Comparison of ENCODE assay signal across 16 cellular contexts in genomic region chr1:66168919-66169725, GRCh38.
DNase-seq lines count a peak whose midpoint lies in the region; ATAC-seq, FAIRE-seq and TF ChIP-seq lines count a peak whose summit lies in the region.
"Had no signal": no experiment of that assay in that cellular context is flagged by ENCODE, and none has a peak within 500 bp of the region (broad histone marks: within the 10 kb centered on the region; RNA-seq: fewer than 3 reads in every experiment).

No MANE protein-coding gene starts in this region.

- H3K4me1 Mint-ChIP-seq in CD4-positive, CD25-positive, alpha-beta regulatory T cell = peaks cover 0 to 11% (median 9%) of the 10 kb centered on the region in 4 donors

- H3K27me3 ChIP-seq in CD4-positive, CD25-positive, alpha-beta regulatory T cell (ENCODE audit: control insufficient read depth, insufficient read depth, low read length) = peaks cover 8% of the 10 kb centered on the region
- H3K27me3 ChIP-seq in H1 (replicated peaks in 1 of 4; ENCODE audit: control insufficient read depth in 3 of 4, extremely low read depth in 1 of 4, insufficient read depth in 3 of 4, low read length in 3 of 4) = no peaks in the 10 kb centered on the region
- H3K27me3 ChIP-seq: BLaER1 treated with 17β-estradiol and CSF1 and Interleukin-3, amounts not matched to agents 10 nM and 100 nM; suprapubic skin had no signal

- H3K27ac ChIP-seq in CD4-positive, CD25-positive, alpha-beta regulatory T cell (ENCODE audit: insufficient read depth, low read length, poor library complexity, severe bottlenecking) = no peak overlapping the region
- no peak overlapping the region for H3K27ac ChIP-seq in H1 (ENCODE audit: low read depth, low read length)
- H3K27ac ChIP-seq: BLaER1 treated with 17β-estradiol and CSF1 and Interleukin-3, amounts not matched to agents 10 nM and 100 nM; suprapubic skin; WERI-Rb-1 had no signal

- H2AK5ac ChIP-seq in H1 (ENCODE audit: low read depth, low read length) = no peak overlapping the region

- H4K91ac ChIP-seq in H1 (replicated peaks; ENCODE audit: insufficient read length, low read length) = no peak overlapping the region

- H3K56ac ChIP-seq in H1 (replicated peaks; ENCODE audit: insufficient read length, low read depth, low read length) = no peak overlapping the region

- POLR2A ChIA-PET in H1 (lab: Charles Lee; ENCODE audit: partially characterized antibody) = interaction anchor here (0.5 kb wide), 1 partner anchor 15 kb away, joined by 3 read pairs; no protein-coding TSS in a partner anchor

- no peak for TF ChIP-seq EP300 in H1 (IDR thresholded peaks at IDR 0.05; ENCODE audit: borderline replicate concordance in 1 of 2, low read depth in 2 of 2, low read length in 2 of 2)

- H3K4me3 Mint-ChIP-seq in CD4-positive, CD25-positive, alpha-beta regulatory T cell = no peak overlapping the region

- H3K4ac ChIP-seq in H1 (replicated peaks; ENCODE audit: insufficient read length, low read depth, low read length) = no peak overlapping the region

- no peak overlapping the region for H3K18ac ChIP-seq in H1 (ENCODE audit: extremely low read depth, low read length)

- H2AFZ ChIP-seq in H1 (ENCODE audit: low read length) = no peak overlapping the region

- peak in 2 of 3 donors; percentile 15 to 30 for DNase-seq in CD4-positive, CD25-positive, alpha-beta regulatory T cell
- DNase-seq in SHP77 (lab: John Stamatoyannopoulos, UW) (peak; percentile 38 to 52), H1 (ENCODE audit: low read depth in 1 of 2, low spot score in 2 of 2) (no peak), hypothalamus (lab: John Stamatoyannopoulos, UW) (no peak), NCI-H446 (lab: John Stamatoyannopoulos, UW) (no peak), D341Med (ENCODE audit: low spot score) (no peak)
- DNase-seq: activated effector memory CD4-positive, alpha-beta T cell treated with Interleukin-2 at 50 U/mL for 16 hours; dermis blood vessel endothelial cell; mammary epithelial cell; NCI-H1417 treated with DMSO at 0.1 percent for 48 hours; WERI-Rb-1 had no signal

- H3K36me3 Mint-ChIP-seq in CD4-positive, CD25-positive, alpha-beta regulatory T cell = no peaks in the 10 kb centered on the region

- H3K27ac Mint-ChIP-seq in CD4-positive, CD25-positive, alpha-beta regulatory T cell = no peak overlapping the region
- H3K27ac Mint-ChIP-seq: progenitor cell of endocrine pancreas had no signal

- no peak overlapping the region for H3K9ac ChIP-seq in H1 (replicated peaks in 1 of 4; ENCODE audit: extremely low read depth in 1 of 4, low read depth in 3 of 4, low read length in 3 of 4)
- H3K9ac ChIP-seq: BLaER1 treated with 17β-estradiol and CSF1 and Interleukin-3, amounts not matched to agents 10 nM and 100 nM had no signal

- H3K27me3 Mint-ChIP-seq in CD4-positive, CD25-positive, alpha-beta regulatory T cell = peaks cover 49% of the 10 kb centered on the region
- H3K27me3 Mint-ChIP-seq: progenitor cell of endocrine pancreas had no signal

- TF ChIP-seq POLR2A in H1 (IDR thresholded peaks at IDR 0.05; ENCODE audit: control extremely low read depth in 1 of 2, low read depth in 2 of 2, low read length in 2 of 2) = no peak

- no peaks in the 10 kb centered on the region for H3K23me2 ChIP-seq in H1 (ENCODE audit: low read depth, low read length)

- H4K5ac ChIP-seq in H1 (ENCODE audit: insufficient read length, low read depth, low read length) = no peak overlapping the region

- no peak for TF ChIP-seq RAD21 in H1 (IDR thresholded peaks at IDR 0.05 in 1 of 2, conservative IDR thresholded peaks at IDR 0.05 in 1 of 2; ENCODE audit: low read depth in 2 of 2, low read length in 2 of 2)

- no peaks in the 10 kb centered on the region for H4K20me1 ChIP-seq in H1 (replicated peaks in 1 of 2; ENCODE audit: control insufficient read depth in 1 of 2, insufficient read depth in 2 of 2, low read length in 2 of 2)
- H4K20me1 ChIP-seq: BLaER1 treated with 17β-estradiol and CSF1 and Interleukin-3, amounts not matched to agents 10 nM and 100 nM had no signal

- WGBS in H1 (ENCODE audit: extremely low coverage in 1 of 2, insufficient coverage in 1 of 2, insufficient read length in 1 of 2, insufficient replicate concordance in 2 of 2, low coverage in 1 of 2, low lambda C conversion rate in 2 of 2, missing lambda C conversion rate in 1 of 2), 2 experiments = 96% methylated on average over 6 of the region's 6 CpGs; no CpG with 5 or more reads in 1 of the 2 experiments

- H3K36me3 ChIP-seq in CD4-positive, CD25-positive, alpha-beta regulatory T cell (ENCODE audit: control insufficient read depth, insufficient read depth, low read length) = no peaks in the 10 kb centered on the region
- H3K36me3 ChIP-seq in H1 (ENCODE audit: control insufficient read depth in 2 of 4, insufficient read depth in 4 of 4, low read length in 3 of 4) = no peaks in the 10 kb centered on the region
- H3K36me3 ChIP-seq: BLaER1 treated with 17β-estradiol and CSF1 and Interleukin-3, amounts not matched to agents 10 nM and 100 nM; suprapubic skin; WERI-Rb-1 had no signal

- H2BK120ac ChIP-seq in H1 (replicated peaks; ENCODE audit: low read depth, low read length) = no peak overlapping the region

- no peaks in the 10 kb centered on the region for H3K79me2 ChIP-seq in H1 (ENCODE audit: control insufficient read depth in 1 of 2, insufficient read depth in 2 of 2, low read length in 2 of 2)

- no peaks in the 10 kb centered on the region for H3K79me1 ChIP-seq in H1 (ENCODE audit: low read depth, low read length)

- peaks cover 11% of the 10 kb centered on the region for H3K4me1 ChIP-seq in CD4-positive, CD25-positive, alpha-beta regulatory T cell (ENCODE audit: control insufficient read depth, insufficient read depth, low read length, poor library complexity, severe bottlenecking)
- H3K4me1 ChIP-seq in H1 (replicated peaks in 1 of 4; ENCODE audit: control insufficient read depth in 3 of 4, insufficient read depth in 4 of 4, low read length in 3 of 4) = no peaks in the 10 kb centered on the region
- H3K4me1 ChIP-seq: BLaER1 treated with 17β-estradiol and CSF1 and Interleukin-3, amounts not matched to agents 10 nM and 100 nM; suprapubic skin had no signal

- H3K9me3 Mint-ChIP-seq in CD4-positive, CD25-positive, alpha-beta regulatory T cell = no peaks in the 10 kb centered on the region

- no peak overlapping the region for H2BK12ac ChIP-seq in H1 (ENCODE audit: low read depth, low read length)

- H2BK15ac ChIP-seq in H1 (ENCODE audit: low read length) = no peak overlapping the region

- H2BK20ac ChIP-seq in H1 (ENCODE audit: low read length) = no peak overlapping the region

- H3K4me2 ChIP-seq in H1 (ENCODE audit: insufficient read depth in 1 of 2, low read depth in 2 of 2, low read length in 2 of 2) = no peak overlapping the region
- H3K4me2 ChIP-seq: BLaER1 treated with 17β-estradiol and CSF1 and Interleukin-3, amounts not matched to agents 10 nM and 100 nM had no signal

- H3K14ac ChIP-seq in H1 (ENCODE audit: insufficient read length) = no peak overlapping the region

- H2BK5ac ChIP-seq in H1 (ENCODE audit: low read depth, low read length) = no peak overlapping the region

- no peak for TF ChIP-seq CTCF in H1 (IDR thresholded peaks at IDR 0.05; ENCODE audit: control extremely low read depth in 1 of 3, insufficient read depth in 1 of 3, low read depth in 1 of 3, low read length in 3 of 3)

- peak; percentile 28 for FAIRE-seq in H1 (lab: Jason Lieb, UNC)

- no peak overlapping the region for H4K8ac ChIP-seq in H1 (ENCODE audit: extremely low read depth, insufficient read depth, low read length)

- CTCF ChIA-PET in H1 (lab: Charles Lee; ENCODE audit: partially characterized antibody) = interaction anchor here (0.7 to 1.2 kb wide), 2 partner anchors 14 to 206 kb away, joined by 3 read pairs; no protein-coding TSS in a partner anchor

- no peaks in the 10 kb centered on the region for H3K9me3 ChIP-seq in CD4-positive, CD25-positive, alpha-beta regulatory T cell (ENCODE audit: control insufficient read depth in 2 of 2, low read length in 2 of 2)
- H3K9me3 ChIP-seq in H1 (ENCODE audit: insufficient read depth in 2 of 2, low read depth in 1 of 2, low read length in 1 of 2) = no peaks in the 10 kb centered on the region
- H3K9me3 ChIP-seq: BLaER1 treated with 17β-estradiol and CSF1 and Interleukin-3, amounts not matched to agents 10 nM and 100 nM; suprapubic skin had no signal

- ATAC-seq in CD4-positive, CD25-positive, alpha-beta regulatory T cell (ENCODE audit: low read depth in 2 of 2) = peak in 1 of 2 donors; percentile 48
- ATAC-seq in GM21390 (IDR thresholded peaks at IDR 0.05; ENCODE audit: unreplicated experiment) (peak; percentile 16), HG03039 (IDR thresholded peaks at IDR 0.05; ENCODE audit: unreplicated experiment) (no peak)

- H3K4me3 ChIP-seq in CD4-positive, CD25-positive, alpha-beta regulatory T cell (ENCODE audit: low read depth, low read length) = no peak overlapping the region
- no peak overlapping the region for H3K4me3 ChIP-seq in H1 (ENCODE audit: extremely low read depth in 1 of 4, insufficient read depth in 2 of 4, low read depth in 3 of 4, low read length in 4 of 4)
- H3K4me3 ChIP-seq: BLaER1 treated with 17β-estradiol and CSF1 and Interleukin-3, amounts not matched to agents 10 nM and 100 nM; suprapubic skin had no signal

- H3K23ac ChIP-seq in H1 (ENCODE audit: insufficient read length) = no peak overlapping the region

TF ChIP-seq in H1, 55 proteins besides CTCF, POLR2A, EP300 and RAD21:
- no peak for TF ChIP-seq EZH2 (IDR thresholded peaks at IDR 0.05; ENCODE audit: low read depth, low read length, severe bottlenecking)
- TF ChIP-seq ATF3 (IDR thresholded peaks at IDR 0.05; ENCODE audit: insufficient read depth, low read depth, low read length) = no peak
- no peak for TF ChIP-seq NANOG (IDR thresholded peaks at IDR 0.05; ENCODE audit: insufficient read depth, low read depth, low read length, poor library complexity, severe bottlenecking)
- no peak for TF ChIP-seq RNF2 (IDR thresholded peaks at IDR 0.05; ENCODE audit: borderline replicate concordance, low read depth, low read length, missing control alignments, poor library complexity, severe bottlenecking)
- no peak for TF ChIP-seq KDM1A (IDR thresholded peaks at IDR 0.05; ENCODE audit: borderline replicate concordance, low read length)
- no peak for TF ChIP-seq JUND (IDR thresholded peaks at IDR 0.05; ENCODE audit: low read length)
- TF ChIP-seq TAF1 (IDR thresholded peaks at IDR 0.05; ENCODE audit: low read depth, low read length) = no peak
- TF ChIP-seq SIX5 (IDR thresholded peaks at IDR 0.05; ENCODE audit: low read depth, low read length) = no peak
- TF ChIP-seq CBX5 (IDR thresholded peaks at IDR 0.05; ENCODE audit: low read depth, low read length) = no peak

Comparison
In these comparisons a context has a peak if more than half of its experiments do, and no peak if none do; other contexts are left out.
1. DNase-seq: peak in CD4-positive, CD25-positive, alpha-beta regulatory T cell (2 of 3) and SHP77 (2 of 2); none in H1 (0 of 2), hypothalamus (0 of 51), NCI-H446 (0 of 2) and D341Med (single experiment).